In the genomic region with DNA sequence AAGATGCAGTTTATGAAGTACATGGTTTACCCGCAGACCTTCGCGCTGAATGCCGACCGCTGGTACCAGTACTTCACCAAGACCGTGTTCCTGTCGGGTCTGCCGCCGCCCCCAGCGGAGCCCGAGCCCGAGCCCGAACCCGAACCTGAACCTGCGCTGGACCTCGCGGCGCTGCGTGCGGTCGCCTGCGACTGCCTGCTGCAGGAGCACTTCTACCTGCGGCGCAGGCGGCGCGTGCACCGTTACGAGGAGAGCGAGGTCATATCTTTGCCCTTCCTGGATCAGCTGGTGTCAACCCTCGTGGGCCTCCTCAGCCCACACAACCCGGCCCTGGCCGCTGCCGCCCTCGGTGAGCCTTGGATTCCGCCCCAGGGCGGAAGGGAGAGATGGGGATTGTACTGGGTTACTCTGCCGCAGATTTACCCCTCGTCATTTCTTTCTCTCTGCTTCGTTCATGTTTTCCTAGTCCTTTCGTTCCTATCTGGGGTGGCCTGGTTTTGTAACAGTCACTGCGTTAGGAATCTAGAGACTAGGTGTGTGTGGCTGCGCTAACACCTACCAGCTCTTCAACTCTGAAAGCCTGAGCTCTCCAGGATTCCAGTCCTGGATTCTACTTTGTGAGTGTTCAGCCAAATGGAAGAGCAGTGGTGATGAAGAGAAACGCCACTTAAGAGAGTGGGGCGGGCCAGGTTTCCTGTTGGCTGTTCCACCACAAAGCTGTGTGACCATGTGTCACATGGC, we compare ENCODE assay signal across 1 cellular context.
A peak's percentile ranks its signal among the peaks of the same experiment; 100 is the strongest.
TF ChIP-seq lines count a peak whose summit lies in the region.

No MANE protein-coding gene starts in this region.

TF ChIP-seq in HepG2, 621 proteins besides CTCF, POLR2A, EP300 and RAD21 (continued from another document and continues in another):
- TF ChIP-seq, protein P1, sequence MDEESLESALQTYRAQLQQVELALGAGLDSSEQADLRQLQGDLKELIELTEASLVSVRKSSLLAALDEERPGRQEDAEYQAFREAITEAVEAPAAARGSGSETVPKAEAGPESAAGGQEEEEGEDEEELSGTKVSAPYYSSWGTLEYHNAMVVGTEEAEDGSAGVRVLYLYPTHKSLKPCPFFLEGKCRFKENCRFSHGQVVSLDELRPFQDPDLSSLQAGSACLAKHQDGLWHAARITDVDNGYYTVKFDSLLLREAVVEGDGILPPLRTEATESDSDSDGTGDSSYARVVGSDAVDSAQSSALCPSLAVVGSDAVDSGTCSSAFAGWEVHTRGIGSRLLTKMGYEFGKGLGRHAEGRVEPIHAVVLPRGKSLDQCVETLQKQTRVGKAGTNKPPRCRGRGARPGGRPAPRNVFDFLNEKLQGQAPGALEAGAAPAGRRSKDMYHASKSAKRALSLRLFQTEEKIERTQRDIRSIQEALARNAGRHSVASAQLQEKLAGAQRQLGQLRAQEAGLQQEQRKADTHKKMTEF (CRISPR knock-in tag; IDR thresholded peaks at IDR 0.05), result peak; percentile 73
- TF ChIP-seq ZSCAN22 (CRISPR knock-in tag; IDR thresholded peaks at IDR 0.05), result 0 out of 2 replicates have a peak, but pooled peaks have one; percentile 34
- peak; percentile 53 for TF ChIP-seq SNAPC4 (CRISPR knock-in tag; IDR thresholded peaks at IDR 0.05)
- TF ChIP-seq, protein P2, sequence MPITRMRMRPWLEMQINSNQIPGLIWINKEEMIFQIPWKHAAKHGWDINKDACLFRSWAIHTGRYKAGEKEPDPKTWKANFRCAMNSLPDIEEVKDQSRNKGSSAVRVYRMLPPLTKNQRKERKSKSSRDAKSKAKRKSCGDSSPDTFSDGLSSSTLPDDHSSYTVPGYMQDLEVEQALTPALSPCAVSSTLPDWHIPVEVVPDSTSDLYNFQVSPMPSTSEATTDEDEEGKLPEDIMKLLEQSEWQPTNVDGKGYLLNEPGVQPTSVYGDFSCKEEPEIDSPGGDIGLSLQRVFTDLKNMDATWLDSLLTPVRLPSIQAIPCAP (CRISPR knock-in tag; IDR thresholded peaks at IDR 0.05; ENCODE audit: low read depth), result 0 out of 2 replicates have a peak, but pooled peaks have one; percentile 57
- no peak for TF ChIP-seq FOXO4 (CRISPR knock-in tag; conservative IDR thresholded peaks at IDR 0.05)
- peak; percentile 34 for TF ChIP-seq MED8 (CRISPR knock-in tag; IDR thresholded peaks at IDR 0.05; ENCODE audit: insufficient replicate concordance)
- no peak for TF ChIP-seq ATF7 (IDR thresholded peaks at IDR 0.05)
- 0 out of 2 replicates have a peak, but pooled peaks have one; percentile 46 for TF ChIP-seq ATF7 (CRISPR knock-in tag; IDR thresholded peaks at IDR 0.05)
- no peak for TF ChIP-seq FLYWCH1 (CRISPR knock-in tag; IDR thresholded peaks at IDR 0.05)
- TF ChIP-seq ZSCAN21 (CRISPR knock-in tag; IDR thresholded peaks at IDR 0.05; ENCODE audit: borderline replicate concordance), result peak; percentile 72; the same call in 1 of the 2 replicates
- no peak for TF ChIP-seq ZNF224 (CRISPR knock-in tag; IDR thresholded peaks at IDR 0.05)
- TF ChIP-seq ZNF563 (CRISPR knock-in tag; IDR thresholded peaks at IDR 0.05), result peak; percentile 33
- TF ChIP-seq PHF8 (CRISPR knock-in tag; IDR thresholded peaks at IDR 0.05), result peak; percentile 76
- TF ChIP-seq HMGXB4 (CRISPR knock-in tag; IDR thresholded peaks at IDR 0.05; ENCODE audit: borderline replicate concordance in 1 of 2, low read depth in 1 of 2), result peak; percentile 27 to 75; a peak in 3 of 4 replicates
- no peak for TF ChIP-seq HNF4G (IDR thresholded peaks at IDR 0.05; ENCODE audit: borderline replicate concordance, low read depth, low read length)
- 0 out of 2 replicates have a peak, but pooled peaks have one; percentile 46 for TF ChIP-seq HNF4G (CRISPR knock-in tag; IDR thresholded peaks at IDR 0.05; ENCODE audit: borderline replicate concordance, low read depth)
- TF ChIP-seq, protein P3, sequence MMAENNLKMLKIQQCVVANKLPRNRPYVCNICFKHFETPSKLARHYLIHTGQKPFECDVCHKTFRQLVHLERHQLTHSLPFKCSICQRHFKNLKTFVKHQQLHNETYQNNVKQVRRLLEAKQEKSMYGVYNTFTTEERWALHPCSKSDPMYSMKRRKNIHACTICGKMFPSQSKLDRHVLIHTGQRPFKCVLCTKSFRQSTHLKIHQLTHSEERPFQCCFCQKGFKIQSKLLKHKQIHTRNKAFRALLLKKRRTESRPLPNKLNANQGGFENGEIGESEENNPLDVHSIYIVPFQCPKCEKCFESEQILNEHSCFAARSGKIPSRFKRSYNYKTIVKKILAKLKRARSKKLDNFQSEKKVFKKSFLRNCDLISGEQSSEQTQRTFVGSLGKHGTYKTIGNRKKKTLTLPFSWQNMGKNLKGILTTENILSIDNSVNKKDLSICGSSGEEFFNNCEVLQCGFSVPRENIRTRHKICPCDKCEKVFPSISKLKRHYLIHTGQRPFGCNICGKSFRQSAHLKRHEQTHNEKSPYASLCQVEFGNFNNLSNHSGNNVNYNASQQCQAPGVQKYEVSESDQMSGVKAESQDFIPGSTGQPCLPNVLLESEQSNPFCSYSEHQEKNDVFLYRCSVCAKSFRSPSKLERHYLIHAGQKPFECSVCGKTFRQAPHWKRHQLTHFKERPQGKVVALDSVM (CRISPR knock-in tag; IDR thresholded peaks at IDR 0.05), result 0 out of 2 replicates have a peak, but pooled peaks have one; percentile 36
- no peak for TF ChIP-seq NR2F6 (IDR thresholded peaks at IDR 0.05)
- no peak for TF ChIP-seq NR2F6 (CRISPR knock-in tag; IDR thresholded peaks at IDR 0.05)
- TF ChIP-seq FOXC1 (CRISPR knock-in tag; IDR thresholded peaks at IDR 0.05; ENCODE audit: borderline replicate concordance), result peak; percentile 93
- TF ChIP-seq ZNF709 (CRISPR knock-in tag; IDR thresholded peaks at IDR 0.05), result peak; percentile 45; the same call in 1 of the 2 replicates
- peak; percentile 72; the same call in 1 of the 2 replicates for TF ChIP-seq ZNF747 (CRISPR knock-in tag; IDR thresholded peaks at IDR 0.05; ENCODE audit: borderline replicate concordance)
- TF ChIP-seq ZNF777 (CRISPR knock-in tag; IDR thresholded peaks at IDR 0.05), result peak; percentile 33; the same call in 1 of the 2 replicates
- TF ChIP-seq ZFY (CRISPR knock-in tag; IDR thresholded peaks at IDR 0.05), result peak; percentile 61
- TF ChIP-seq ZNF343 (CRISPR knock-in tag; IDR thresholded peaks at IDR 0.05), result 0 out of 2 replicates have a peak, but pooled peaks have one; percentile 48
- TF ChIP-seq, protein P4, sequence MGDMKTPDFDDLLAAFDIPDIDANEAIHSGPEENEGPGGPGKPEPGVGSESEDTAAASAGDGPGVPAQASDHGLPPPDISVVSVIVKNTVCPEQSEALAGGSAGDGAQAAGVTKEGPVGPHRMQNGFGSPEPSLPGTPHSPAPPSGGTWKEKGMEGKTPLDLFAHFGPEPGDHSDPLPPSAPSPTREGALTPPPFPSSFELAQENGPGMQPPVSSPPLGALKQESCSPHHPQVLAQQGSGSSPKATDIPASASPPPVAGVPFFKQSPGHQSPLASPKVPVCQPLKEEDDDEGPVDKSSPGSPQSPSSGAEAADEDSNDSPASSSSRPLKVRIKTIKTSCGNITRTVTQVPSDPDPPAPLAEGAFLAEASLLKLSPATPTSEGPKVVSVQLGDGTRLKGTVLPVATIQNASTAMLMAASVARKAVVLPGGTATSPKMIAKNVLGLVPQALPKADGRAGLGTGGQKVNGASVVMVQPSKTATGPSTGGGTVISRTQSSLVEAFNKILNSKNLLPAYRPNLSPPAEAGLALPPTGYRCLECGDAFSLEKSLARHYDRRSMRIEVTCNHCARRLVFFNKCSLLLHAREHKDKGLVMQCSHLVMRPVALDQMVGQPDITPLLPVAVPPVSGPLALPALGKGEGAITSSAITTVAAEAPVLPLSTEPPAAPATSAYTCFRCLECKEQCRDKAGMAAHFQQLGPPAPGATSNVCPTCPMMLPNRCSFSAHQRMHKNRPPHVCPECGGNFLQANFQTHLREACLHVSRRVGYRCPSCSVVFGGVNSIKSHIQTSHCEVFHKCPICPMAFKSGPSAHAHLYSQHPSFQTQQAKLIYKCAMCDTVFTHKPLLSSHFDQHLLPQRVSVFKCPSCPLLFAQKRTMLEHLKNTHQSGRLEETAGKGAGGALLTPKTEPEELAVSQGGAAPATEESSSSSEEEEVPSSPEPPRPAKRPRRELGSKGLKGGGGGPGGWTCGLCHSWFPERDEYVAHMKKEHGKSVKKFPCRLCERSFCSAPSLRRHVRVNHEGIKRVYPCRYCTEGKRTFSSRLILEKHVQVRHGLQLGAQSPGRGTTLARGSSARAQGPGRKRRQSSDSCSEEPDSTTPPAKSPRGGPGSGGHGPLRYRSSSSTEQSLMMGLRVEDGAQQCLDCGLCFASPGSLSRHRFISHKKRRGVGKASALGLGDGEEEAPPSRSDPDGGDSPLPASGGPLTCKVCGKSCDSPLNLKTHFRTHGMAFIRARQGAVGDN (CRISPR knock-in tag; IDR thresholded peaks at IDR 0.05), result peak; percentile 84
- TF ChIP-seq, protein P5, sequence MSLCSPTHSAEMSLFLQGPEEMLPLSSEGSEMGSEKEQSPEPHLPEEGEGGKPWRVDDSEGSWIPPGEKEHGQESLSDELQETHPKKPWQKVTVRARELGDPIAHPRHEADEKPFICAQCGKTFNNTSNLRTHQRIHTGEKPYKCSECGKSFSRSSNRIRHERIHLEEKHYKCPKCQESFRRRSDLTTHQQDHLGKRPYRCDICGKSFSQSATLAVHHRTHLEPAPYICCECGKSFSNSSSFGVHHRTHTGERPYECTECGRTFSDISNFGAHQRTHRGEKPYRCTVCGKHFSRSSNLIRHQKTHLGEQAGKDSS (CRISPR knock-in tag; IDR thresholded peaks at IDR 0.05; ENCODE audit: borderline replicate concordance, low read depth), result peak; percentile 72; the same call in 1 of the 2 replicates
- no peak for TF ChIP-seq SRSF1 (optimal IDR thresholded peaks at IDR 0.05; ENCODE audit: low read depth, low read length)
- 0 out of 2 replicates have a peak, but pooled peaks have one; percentile 23 for TF ChIP-seq ZBTB20 (CRISPR knock-in tag; IDR thresholded peaks at IDR 0.05; ENCODE audit: borderline replicate concordance, low read depth)
- TF ChIP-seq ARNTL (CRISPR knock-in tag; IDR thresholded peaks at IDR 0.05), result peak; percentile 58; the same call in 1 of the 2 replicates
- no peak for TF ChIP-seq NFE2 (CRISPR knock-in tag; IDR thresholded peaks at IDR 0.05)
- TF ChIP-seq PAWR (CRISPR knock-in tag; IDR thresholded peaks at IDR 0.05; ENCODE audit: borderline replicate concordance), result 0 out of 2 replicates have a peak, but pooled peaks have one; percentile 55
- peak; percentile 75 for TF ChIP-seq RBM39 (IDR thresholded peaks at IDR 0.05; ENCODE audit: low read depth, low read length, poor library complexity, severe bottlenecking)
- TF ChIP-seq KDM2A (CRISPR knock-in tag; IDR thresholded peaks at IDR 0.05; ENCODE audit: borderline replicate concordance, low read depth), result peak; percentile 20; the same call in 1 of the 2 replicates
- 0 out of 2 replicates have a peak, but pooled peaks have one; percentile 56 for TF ChIP-seq ZNF83 (CRISPR knock-in tag; IDR thresholded peaks at IDR 0.05; ENCODE audit: borderline replicate concordance)
- TF ChIP-seq CENPX (CRISPR knock-in tag; IDR thresholded peaks at IDR 0.05), result no peak
- no peak for TF ChIP-seq TSC22D2 (CRISPR knock-in tag; IDR thresholded peaks at IDR 0.05; ENCODE audit: borderline replicate concordance)
- TF ChIP-seq CAMTA2 (CRISPR knock-in tag; IDR thresholded peaks at IDR 0.05; ENCODE audit: borderline replicate concordance), result 0 out of 2 replicates have a peak, but pooled peaks have one; percentile 30
- TF ChIP-seq IRX3 (CRISPR knock-in tag; IDR thresholded peaks at IDR 0.05; ENCODE audit: borderline replicate concordance, low read depth), result peak; percentile 39; the same call in 1 of the 2 replicates
